ENCODE assay signal across 13 cellular contexts in genomic region chr3:105791134-105791533, GRCh38.
A peak's percentile ranks its signal among the peaks of the same experiment; 100 is the strongest.
DNase-seq lines count a peak whose midpoint lies in the region; ATAC-seq and TF ChIP-seq lines count a peak whose summit lies in the region.
"Had no signal": no experiment of that assay in that cellular context is flagged by ENCODE, and none has a peak within 500 bp of the region (broad histone marks: within the 10 kb centered on the region; RNA-seq: fewer than 3 reads in every experiment).

No MANE protein-coding gene starts in this region.

- peak overlapping the region; percentile 7 for H3K27ac ChIP-seq in lower lobe of right lung
- peak overlapping the region; percentile 61 to 65 for H3K27ac ChIP-seq in uterus

- DNase-seq in Right ventricle myocardium inferior (ENCODE audit: missing footprints) (no peak), cardiac septum (ENCODE audit: low spot score) (no peak), chondrocyte (ENCODE audit: low spot score) (no peak), lower lobe of right lung (no peak), uterus (peak in 1 of 2 donors; percentile 46), SIG-M5 treated with dmso at 0.1 percent for 504 hours (lab: John Stamatoyannopoulos, UW; ENCODE audit: unreplicated experiment) (no peak), 8988T (no peak)
- DNase-seq: GF-D8; NCI-H446 treated with DMSO at 0.1 percent for 48 hours; SHP77 treated with DMSO at 0.1 percent for 48 hours; stimulated activated naive B cell treated with anti-CD40 and anti-IgM and Interleukin-4, amounts not matched to agents 10 μg/mL and 1 μg/mL and 100 μg/mL, for 72 hours had no signal

- H3K36me3 Mint-ChIP-seq in chondrocyte (ENCODE audit: low read depth), result no peaks in the 10 kb centered on the region
- no peaks in the 10 kb centered on the region for H3K36me3 Mint-ChIP-seq in stimulated activated memory B cell treated with anti-CD40 and anti-IgM and Interleukin-4, amounts not matched to agents 10 μg/mL and 1 μg/mL and 100 μg/mL, for 72 hours

- H3K4me3 ChIP-seq in lower lobe of right lung, result no peak overlapping the region
- H3K4me3 ChIP-seq in uterus, result no peak overlapping the region

- H3K36me3 ChIP-seq in lower lobe of right lung (no peaks in the 10 kb centered on the region), uterus (no peaks in the 10 kb centered on the region)

- intact Hi-C loops in Right ventricle myocardium inferior (cut with DNase I), result no loop called here
- intact Hi-C loops in cardiac septum (cut with DNase I), result loop anchor here (5.0 kb wide), 4 partner anchors 36 to 276 kb away; partner anchors contain the start of gene CBLB
- intact Hi-C loops in lower lobe of right lung (cut with DNase I), result no loop called here
- intact Hi-C loops in uterus (cut with DNase I; ENCODE audit: low total_unique reads), result no loop called here

- no peak for TF ChIP-seq POLR2A in uterus (IDR thresholded peaks at IDR 0.05)

- peaks cover 26% of the 10 kb centered on the region for H3K4me1 Mint-ChIP-seq in chondrocyte (ENCODE audit: low read depth)
- H3K4me1 Mint-ChIP-seq in stimulated activated memory B cell treated with anti-CD40 and anti-IgM and Interleukin-4, amounts not matched to agents 10 μg/mL and 1 μg/mL and 100 μg/mL, for 72 hours, result peaks cover 19% of the 10 kb centered on the region

- ATAC-seq in Right ventricle myocardium inferior (peak; percentile 29), lower lobe of right lung (no peak)
- no peak for ATAC-seq in stimulated activated memory B cell treated with anti-CD40 and anti-IgM and Interleukin-4, amounts not matched to agents 10 μg/mL and 1 μg/mL and 100 μg/mL, for 72 hours
- ATAC-seq: stimulated activated naive B cell treated with anti-CD40 and anti-IgM and Interleukin-4, amounts not matched to agents 10 μg/mL and 1 μg/mL and 100 μg/mL, for 72 hours had no signal

- H3K9me3 Mint-ChIP-seq in chondrocyte (ENCODE audit: low read depth), result peaks cover 3% of the 10 kb centered on the region
- no peaks in the 10 kb centered on the region for H3K9me3 Mint-ChIP-seq in stimulated activated memory B cell treated with anti-CD40 and anti-IgM and Interleukin-4, amounts not matched to agents 10 μg/mL and 1 μg/mL and 100 μg/mL, for 72 hours
- H3K9me3 Mint-ChIP-seq: stimulated activated naive B cell treated with anti-CD40 and anti-IgM and Interleukin-4, amounts not matched to agents 10 μg/mL and 1 μg/mL and 100 μg/mL, for 72 hours had no signal

- no peak for TF ChIP-seq CTCF in chondrocyte (IDR thresholded peaks at IDR 0.05)
- TF ChIP-seq CTCF in lower lobe of right lung (IDR thresholded peaks at IDR 0.05), result no peak
- TF ChIP-seq CTCF in uterus (IDR thresholded peaks at IDR 0.05), result no peak

- no peaks in the 10 kb centered on the region for H3K27me3 Mint-ChIP-seq in chondrocyte (ENCODE audit: low read depth)
- no peaks in the 10 kb centered on the region for H3K27me3 Mint-ChIP-seq in stimulated activated memory B cell treated with anti-CD40 and anti-IgM and Interleukin-4, amounts not matched to agents 10 μg/mL and 1 μg/mL and 100 μg/mL, for 72 hours
- H3K27me3 Mint-ChIP-seq: B cell; stimulated activated naive B cell treated with anti-CD40 and anti-IgM and Interleukin-4, amounts not matched to agents 10 μg/mL and 1 μg/mL and 100 μg/mL, for 72 hours had no signal

- no peaks in the 10 kb centered on the region for H3K27me3 ChIP-seq in lower lobe of right lung (ENCODE audit: low read depth)
- H3K27me3 ChIP-seq in uterus, result no peaks in the 10 kb centered on the region

- no peak overlapping the region for H3K4me3 Mint-ChIP-seq in chondrocyte (ENCODE audit: unreplicated experiment)
- no peak overlapping the region for H3K4me3 Mint-ChIP-seq in stimulated activated memory B cell treated with anti-CD40 and anti-IgM and Interleukin-4, amounts not matched to agents 10 μg/mL and 1 μg/mL and 100 μg/mL, for 72 hours
- H3K4me3 Mint-ChIP-seq: B cell; stimulated activated naive B cell treated with anti-CD40 and anti-IgM and Interleukin-4, amounts not matched to agents 10 μg/mL and 1 μg/mL and 100 μg/mL, for 72 hours had no signal

- H3K4me1 ChIP-seq in lower lobe of right lung (peaks cover 19% of the 10 kb centered on the region), uterus (peaks cover 0 to 11% of the 10 kb centered on the region in 2 donors)

- peak overlapping the region; percentile 69 for H3K27ac Mint-ChIP-seq in chondrocyte (ENCODE audit: unreplicated experiment)
- H3K27ac Mint-ChIP-seq in stimulated activated memory B cell treated with anti-CD40 and anti-IgM and Interleukin-4, amounts not matched to agents 10 μg/mL and 1 μg/mL and 100 μg/mL, for 72 hours, result no peak overlapping the region
- H3K27ac Mint-ChIP-seq: B cell; stimulated activated naive B cell treated with anti-CD40 and anti-IgM and Interleukin-4, amounts not matched to agents 10 μg/mL and 1 μg/mL and 100 μg/mL, for 72 hours had no signal

- H3K9me3 ChIP-seq in lower lobe of right lung, result no peaks in the 10 kb centered on the region
- H3K9me3 ChIP-seq in uterus, result no peaks in the 10 kb centered on the region
